ENCODE assay signal across 33 cellular contexts in genomic region chr3:19476298-19476697, GRCh38.
"Had no signal": no experiment of that assay in that cellular context is flagged by ENCODE, and none has a peak within 500 bp of the region (broad histone marks: within the 10 kb centered on the region; RNA-seq: fewer than 3 reads in every experiment).

No MANE protein-coding gene starts in this region.

- H3K9me3 ChIP-seq: esophagus muscularis mucosa, gastrocnemius medialis, heart left ventricle had no signal

- DNase-seq: activated B cell treated with CpG ODN at 0.5 μM for 24 hours; activated CD4-positive, alpha-beta T cell treated with anti-CD3 and anti-CD28 coated beads for 48 hours; activated CD4-positive, alpha-beta T cell treated with anti-CD3 and anti-CD28 coated beads, Interleukin-2, amount 50 U/mL, for 1 hour; activated CD4-positive, alpha-beta T cell treated with anti-CD3 and anti-CD28 coated beads, Interleukin-2, amount 50 U/mL, for 48 hours; activated CD8-positive, alpha-beta memory T cell treated with anti-CD3 and anti-CD28 coated beads for 24 hours; activated CD8-positive, alpha-beta T cell treated with anti-CD3 and anti-CD28 coated beads for 36 hours; activated effector memory CD4-positive, alpha-beta T cell treated with Interleukin-2 at 50 U/mL for 16 hours; activated gamma-delta T cell treated with Interleukin-2 at 50 U/mL for 16 hours; activated naive CD4-positive, alpha-beta T cell treated with anti-CD3 and anti-CD28 coated beads, Interleukin-2, amount 50 U/mL, for 16 hours; activated naive CD4-positive, alpha-beta T cell treated with Interleukin-2 at 50 U/mL for 16 hours; activated T-cell treated with anti-CD3 and anti-CD28 coated beads, Interleukin-2, amount 50 U/mL, for 4 hours; amniotic stem cell; anterior cingulate cortex; brain microvascular endothelial cell; dorsolateral prefrontal cortex; effector CD8-positive, alpha-beta T cell; erythroblast; foreskin keratinocyte; gastrocnemius medialis; glutamatergic neuron; heart left ventricle; T-helper 1 cell; T-helper 17 cell; T1000; WERI-Rb-1 had no signal

- H3K27ac ChIP-seq: brain microvascular endothelial cell, coronary artery, dorsolateral prefrontal cortex, esophagus muscularis mucosa, foreskin keratinocyte, gastrocnemius medialis, heart left ventricle, WERI-Rb-1 had no signal

- H3K27me3 Mint-ChIP-seq: activated B cell treated with CpG ODN at 0.5 μM for 24 hours; activated CD8-positive, alpha-beta T cell treated with anti-CD3 and anti-CD28 coated beads for 36 hours; activated naive CD8-positive, alpha-beta T cell; activated T-helper 17 cell treated with anti-CD3 and anti-CD28 coated beads, Interleukin-2, amount 50 U/mL, for 72 hours; central memory CD8-positive, alpha-beta T cell; dendritic cell treated with granulocyte-macrophage colony-stimulating factor and Interleukin-4, amounts not matched to agents 40 ng/mL and 50 ng/mL, for 4 days; T-helper 17 cell had no signal

- H3K4me1 ChIP-seq: esophagus muscularis mucosa, foreskin keratinocyte, gastrocnemius medialis, heart left ventricle had no signal

- H3K9me3 Mint-ChIP-seq: activated T-cell treated with anti-CD3 and anti-CD28 coated beads, Interleukin-2, amount 50 U/mL, for 4 hours; activated T-helper 17 cell treated with anti-CD3 and anti-CD28 coated beads, Interleukin-2, amount 50 U/mL, for 72 hours; central memory CD8-positive, alpha-beta T cell; dendritic cell treated with granulocyte-macrophage colony-stimulating factor and Interleukin-4, amounts not matched to agents 40 ng/mL and 50 ng/mL, for 4 days; T-helper 2 cell treated with Interferon-gamma antibody and Interleukin-4, amounts not matched to agents 5 μg/mL and 100 μg/mL, for 36 hours had no signal

- H3K4me3 ChIP-seq: coronary artery, dorsolateral prefrontal cortex, esophagus muscularis mucosa, gastrocnemius medialis, heart left ventricle had no signal

- H3K36me3 Mint-ChIP-seq: activated naive CD8-positive, alpha-beta T cell had no signal

- ATAC-seq: activated CD4-positive, CD25-positive, alpha-beta regulatory T cell treated with anti-CD3 and anti-CD28 coated beads, Interleukin-2, amount 50 U/mL, for 24 hours; activated CD8-positive, alpha-beta T cell treated with anti-CD3 and anti-CD28 coated beads for 36 hours; activated T-cell treated with anti-CD3 and anti-CD28 coated beads, Interleukin-2, amount 50 U/mL, for 4 hours; activated T-helper 17 cell treated with anti-CD3 and anti-CD28 coated beads, Interleukin-2, amount 50 U/mL, for 72 hours; foreskin keratinocyte; gastrocnemius medialis; heart left ventricle; T-helper 17 cell had no signal

- H3K27ac Mint-ChIP-seq: activated B cell treated with CpG ODN at 0.5 μM for 24 hours; activated CD8-positive, alpha-beta T cell treated with anti-CD3 and anti-CD28 coated beads for 36 hours; activated naive CD8-positive, alpha-beta T cell; activated T-helper 17 cell treated with anti-CD3 and anti-CD28 coated beads, Interleukin-2, amount 50 U/mL, for 72 hours; dendritic cell treated with granulocyte-macrophage colony-stimulating factor and Interleukin-4, amounts not matched to agents 40 ng/mL and 50 ng/mL, for 4 days; T-helper 17 cell; T-helper 2 cell treated with Interferon-gamma antibody and Interleukin-4, amounts not matched to agents 5 μg/mL and 100 μg/mL, for 36 hours had no signal

- H3K4me3 Mint-ChIP-seq: activated B cell treated with CpG ODN at 0.5 μM for 24 hours; activated CD8-positive, alpha-beta T cell treated with anti-CD3 and anti-CD28 coated beads for 36 hours; activated naive CD8-positive, alpha-beta T cell; activated T-cell treated with anti-CD3 and anti-CD28 coated beads, Interleukin-2, amount 50 U/mL, for 4 hours; activated T-helper 17 cell treated with anti-CD3 and anti-CD28 coated beads, Interleukin-2, amount 50 U/mL, for 72 hours; central memory CD8-positive, alpha-beta T cell; dendritic cell treated with granulocyte-macrophage colony-stimulating factor and Interleukin-4, amounts not matched to agents 40 ng/mL and 50 ng/mL, for 4 days; T-helper 17 cell; T-helper 2 cell treated with Interferon-gamma antibody and Interleukin-4, amounts not matched to agents 5 μg/mL and 100 μg/mL, for 36 hours had no signal

- H3K27me3 ChIP-seq: brain microvascular endothelial cell, dorsolateral prefrontal cortex, esophagus muscularis mucosa, foreskin keratinocyte, gastrocnemius medialis, heart left ventricle had no signal

- H3K4me1 Mint-ChIP-seq: activated T-helper 17 cell treated with anti-CD3 and anti-CD28 coated beads, Interleukin-2, amount 50 U/mL, for 72 hours; central memory CD8-positive, alpha-beta T cell; T-helper 17 cell had no signal

- H3K36me3 ChIP-seq: brain microvascular endothelial cell, esophagus muscularis mucosa, gastrocnemius medialis, heart left ventricle, WERI-Rb-1 had no signal
